In the genomic region with DNA sequence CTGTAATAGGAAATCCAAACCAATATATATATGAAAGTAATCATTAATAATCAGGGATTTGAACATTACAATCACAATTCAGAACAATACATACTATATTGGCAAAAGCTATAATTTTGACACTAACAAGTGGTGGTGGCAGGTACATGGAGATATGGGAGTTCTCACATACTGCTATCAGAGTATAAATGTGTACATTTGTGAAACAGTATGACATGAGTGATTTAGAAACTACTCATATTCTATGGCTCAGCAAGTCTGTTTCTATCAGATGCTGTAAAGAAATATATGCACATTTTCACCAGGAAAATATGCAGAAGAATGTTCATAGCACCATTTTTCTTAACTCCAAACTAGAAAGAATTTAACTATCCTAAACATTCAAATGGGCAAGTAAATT, we compare ENCODE assay signal across 21 cellular contexts.
DNase-seq lines count a peak whose midpoint lies in the region; ATAC-seq and TF ChIP-seq lines count a peak whose summit lies in the region.
"Had no signal": no experiment of that assay in that cellular context is flagged by ENCODE, and none has a peak within 500 bp of the region (broad histone marks: within the 10 kb centered on the region; RNA-seq: fewer than 3 reads in every experiment).

No MANE protein-coding gene starts in this region.

- H3K4me2 ChIP-seq in OCI-LY3 (ENCODE audit: low read length) = no peak overlapping the region
- H3K4me2 ChIP-seq: A549; BLaER1 treated with 17β-estradiol and CSF1 and Interleukin-3, amounts not matched to agents 10 nM and 100 nM; GM23338 had no signal

- H3K36me3 ChIP-seq in OCI-LY3 (replicated peaks; ENCODE audit: low read depth, low read length) (no peaks in the 10 kb centered on the region), left ventricle myocardium inferior (no peaks in the 10 kb centered on the region)
- H3K36me3 ChIP-seq: BE2C; BLaER1 treated with 17β-estradiol and CSF1 and Interleukin-3, amounts not matched to agents 10 nM and 100 nM had no signal

- DNase-seq in left ventricle myocardium inferior = no peak
- no peak for DNase-seq in activated CD4-positive, alpha-beta T cell treated with anti-CD3 and anti-CD28 coated beads for 4 hours
- DNase-seq: 8988T; ACHN; AML-193; BE2C; CD4-positive, alpha-beta T cell; CD8-positive, alpha-beta memory T cell; DMS 273 treated with DMSO at 0.1 percent for 48 hours; DMS79; EL; GDM1; H9 had no signal

- no peaks in the 10 kb centered on the region for H4K20me1 ChIP-seq in OCI-LY3 (ENCODE audit: insufficient read depth, low read length)
- H4K20me1 ChIP-seq: BLaER1 treated with 17β-estradiol and CSF1 and Interleukin-3, amounts not matched to agents 10 nM and 100 nM had no signal

- H3K4me3 ChIP-seq in OCI-LY3 (ENCODE audit: low read length) (no peak overlapping the region), left ventricle myocardium inferior (no peak overlapping the region)
- H3K4me3 ChIP-seq: A549; BLaER1 treated with 17β-estradiol and CSF1 and Interleukin-3, amounts not matched to agents 10 nM and 100 nM; GM23338 had no signal

- H3K4me1 ChIP-seq in OCI-LY3 (ENCODE audit: low read length) = peaks cover 12% of the 10 kb centered on the region
- H3K4me1 ChIP-seq in left ventricle myocardium inferior = no peaks in the 10 kb centered on the region
- H3K4me1 ChIP-seq: A549; BE2C; BLaER1 treated with 17β-estradiol and CSF1 and Interleukin-3, amounts not matched to agents 10 nM and 100 nM had no signal

- intact Hi-C loops in left ventricle myocardium inferior (cut with micrococcal nuclease) = no loop called here

- H2AFZ ChIP-seq in OCI-LY3 (ENCODE audit: low read depth, low read length) = no peak overlapping the region
- H2AFZ ChIP-seq: GM23338 had no signal

- no peaks in the 10 kb centered on the region for H3K27me3 ChIP-seq in OCI-LY3 (ENCODE audit: low read depth, low read length)
- no peaks in the 10 kb centered on the region for H3K27me3 ChIP-seq in left ventricle myocardium inferior (ENCODE audit: low read depth)
- H3K27me3 ChIP-seq: BE2C; BLaER1 treated with 17β-estradiol and CSF1 and Interleukin-3, amounts not matched to agents 10 nM and 100 nM had no signal

- H3K27ac ChIP-seq in OCI-LY3 (ENCODE audit: low read length) (peak overlapping the region; percentile 15; the same call in 1 of the 2 replicates), left ventricle myocardium inferior (replicated peaks) (no peak overlapping the region)
- H3K27ac ChIP-seq: A549; BLaER1 treated with 17β-estradiol and CSF1 and Interleukin-3, amounts not matched to agents 10 nM and 100 nM had no signal

- H3K9ac ChIP-seq in OCI-LY3 (ENCODE audit: low read length) = no peak overlapping the region
- H3K9ac ChIP-seq: BLaER1 treated with 17β-estradiol and CSF1 and Interleukin-3, amounts not matched to agents 10 nM and 100 nM had no signal

- no peaks in the 10 kb centered on the region for H3K79me2 ChIP-seq in OCI-LY3 (ENCODE audit: low read length)

- no peaks in the 10 kb centered on the region for H3K9me3 ChIP-seq in OCI-LY3 (ENCODE audit: insufficient read depth, low read length)
- no peaks in the 10 kb centered on the region for H3K9me3 ChIP-seq in left ventricle myocardium inferior (replicated peaks)
- H3K9me3 ChIP-seq: A549; BE2C; BLaER1 treated with 17β-estradiol and CSF1 and Interleukin-3, amounts not matched to agents 10 nM and 100 nM had no signal

- TF ChIP-seq CTCF in OCI-LY3 (IDR thresholded peaks at IDR 0.05; ENCODE audit: low read depth, low read length) (no peak), left ventricle myocardium inferior (IDR thresholded peaks at IDR 0.05; ENCODE audit: borderline replicate concordance) (no peak)

- ATAC-seq in GM19351 (IDR thresholded peaks at IDR 0.05; ENCODE audit: unreplicated experiment) = peak; percentile 76
- peak; percentile 60 for ATAC-seq in HG02885 (IDR thresholded peaks at IDR 0.05; ENCODE audit: poor library complexity, unreplicated experiment)
- ATAC-seq in HG03175 (IDR thresholded peaks at IDR 0.05; ENCODE audit: unreplicated experiment) = no peak
- ATAC-seq: A549, GM23338, HCT116 had no signal
